18 cellular contexts compared by ENCODE assay signal in genomic region chr19:49373174-49373573, GRCh38. TPM values are rescaled to one million over a fixed set of nuclear protein-coding genes. Genes with fewer than 3 reads are reported as not detected.
"Had no signal": no experiment of that assay in that cellular context is flagged by ENCODE, and none has a peak within 500 bp of the region (broad histone marks: within the 10 kb centered on the region; RNA-seq: fewer than 3 reads in every experiment).

No MANE protein-coding gene starts in this region.

RNA-seq across cellular contexts. Expression of gene DKKL1, which starts 9.5 kb away (rescaled TPM):
- total RNA-seq: esophagus squamous epithelium; gastrocnemius medialis; left cardiac atrium; left ventricle myocardium superior; mesenteric fat pad; naive thymus-derived CD8-positive, alpha-beta T cell had no signal
- polyA plus RNA-seq: keratinocyte; naive thymus-derived CD8-positive, alpha-beta T cell had no signal

RNA-seq across cellular contexts. Expression of gene KASH5, which starts 14.9 kb away (rescaled TPM):
- total RNA-seq: dermis microvascular lymphatic vessel endothelial cell, esophagus mucosa, esophagus squamous epithelium, gastrocnemius medialis, glomerular endothelial cell, heart right ventricle, kidney epithelial cell, left cardiac atrium, left ventricle myocardium superior, lower leg skin, lung microvascular endothelial cell, mesenteric fat pad, mesothelial cell of epicardium, mucosa of descending colon, myocyte had no signal
- polyA plus RNA-seq: heart right ventricle, keratinocyte had no signal

RNA-seq across cellular contexts. Expression of gene CD37, which starts 38.0 kb away (rescaled TPM):
- total RNA-seq: dermis microvascular lymphatic vessel endothelial cell, endodermal cell, glomerular endothelial cell, kidney epithelial cell, lung microvascular endothelial cell, mesothelial cell of epicardium, myocyte had no signal
- polyA plus RNA-seq: keratinocyte had no signal

RNA-seq across cellular contexts. Expression of gene SLC6A16, which starts 48.2 kb away (rescaled TPM):
- polyA plus RNA-seq: keratinocyte had no signal
